In the genomic region with DNA sequence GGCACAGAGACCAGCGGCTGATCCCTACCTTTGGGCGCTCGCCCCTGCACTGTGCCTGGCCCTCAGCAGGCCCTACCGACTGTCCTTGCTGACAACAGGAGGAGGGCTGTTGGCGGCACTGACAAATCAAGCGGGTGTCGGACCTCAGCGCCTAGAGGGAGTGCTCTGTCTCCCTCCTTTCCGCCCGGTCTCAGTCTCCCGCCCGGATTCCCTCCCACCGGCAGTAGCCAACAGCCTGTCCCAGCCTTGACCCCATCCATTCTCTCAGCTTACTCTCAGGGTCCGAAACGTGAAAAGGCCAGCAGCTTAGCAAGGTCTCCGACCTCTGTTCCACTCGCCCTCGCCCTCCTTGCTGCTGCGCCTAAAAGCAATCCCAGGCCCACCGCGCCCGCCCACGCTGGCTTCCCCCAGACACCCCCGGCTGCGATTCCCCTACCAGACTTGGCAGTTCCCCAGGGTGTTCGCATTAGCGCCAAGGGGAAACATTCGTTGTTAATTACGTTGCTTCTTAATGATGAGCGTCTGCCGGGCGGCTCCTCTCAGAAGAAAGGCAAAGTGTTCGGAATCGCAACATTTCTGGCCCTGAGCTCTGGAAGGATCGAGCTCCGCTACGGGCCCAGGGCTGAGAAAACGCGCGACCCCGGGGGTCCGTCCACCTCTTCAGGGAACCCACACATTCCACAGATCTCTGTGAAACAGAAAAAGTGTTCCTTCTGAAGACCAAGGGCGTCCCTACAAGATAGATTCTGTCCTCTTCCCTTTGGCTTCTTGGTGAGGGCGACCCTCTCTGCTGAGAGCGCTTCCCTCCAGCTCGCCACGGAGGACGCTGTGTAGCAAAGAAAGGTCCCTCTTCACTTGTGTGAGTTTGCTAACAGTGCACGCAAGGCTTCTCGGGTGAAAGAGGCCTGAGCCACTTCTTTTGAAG, we compare ENCODE assay signal across 12 cellular contexts.
DNase-seq lines count a peak whose midpoint lies in the region; ATAC-seq and TF ChIP-seq lines count a peak whose summit lies in the region.
"Had no signal": no experiment of that assay in that cellular context is flagged by ENCODE, and none has a peak within 500 bp of the region (broad histone marks: within the 10 kb centered on the region; RNA-seq: fewer than 3 reads in every experiment).

No MANE protein-coding gene starts in this region.

- no peaks in the 10 kb centered on the region for H3K4me1 Mint-ChIP-seq in MCF 10A (ENCODE audit: insufficient read depth, unreplicated experiment)
- H3K4me1 Mint-ChIP-seq: activated naive CD8-positive, alpha-beta T cell treated with anti-CD3 and anti-CD28 coated beads, Interleukin-2, amount 10 ng/mL, durations not matched to agents 7 days and 5 days had no signal

- POLR2A ChIA-PET in MCF 10A (lab: Yijun Ruan, JAX), result no interaction called here

- peak; percentile 64 to 89 (median 80) for ATAC-seq in heart left ventricle

- H3K4me1 ChIP-seq in breast epithelium, result no peaks in the 10 kb centered on the region
- peaks cover 0 to 43% (median 14%) of the 10 kb centered on the region in 12 donors for H3K4me1 ChIP-seq in heart left ventricle
- H3K4me1 ChIP-seq in muscle layer of duodenum (ENCODE audit: control insufficient read depth in 1 of 2, insufficient read depth in 2 of 2, low read length in 2 of 2), result peaks cover 4 to 11% of the 10 kb centered on the region in 2 donors
- H3K4me1 ChIP-seq in vagina, result peaks cover 7% of the 10 kb centered on the region
- H3K4me1 ChIP-seq in transverse colon, result no peaks in the 10 kb centered on the region

- TF ChIP-seq CTCF in breast epithelium (IDR thresholded peaks at IDR 0.05) (no peak), MCF 10A (IDR thresholded peaks at IDR 0.05; ENCODE audit: unreplicated experiment) (no peak), heart left ventricle (IDR thresholded peaks at IDR 0.05) (no peak), vagina (IDR thresholded peaks at IDR 0.05) (no peak), transverse colon (IDR thresholded peaks at IDR 0.05) (no peak)

- TF ChIP-seq POLR2A in breast epithelium (IDR thresholded peaks at IDR 0.05), result no peak
- TF ChIP-seq POLR2A in heart left ventricle (IDR thresholded peaks at IDR 0.05), result no peak
- TF ChIP-seq POLR2A in vagina (IDR thresholded peaks at IDR 0.05), result no peak
- TF ChIP-seq POLR2A in transverse colon (IDR thresholded peaks at IDR 0.05), result no peak

- H3K4me3 ChIP-seq in breast epithelium (peak overlapping the region in 2 of 3 donors; percentile 10 to 48), heart left ventricle (peak overlapping the region in 7 of 12 donors; percentile 17 to 42 (median 29)), muscle layer of duodenum (ENCODE audit: low read depth in 1 of 2, low read length in 2 of 2) (peak overlapping the region in 1 of 2 donors; percentile 21), vagina (peak overlapping the region; percentile 3 to 29), transverse colon (no peak overlapping the region)
- H3K4me3 ChIP-seq: SK-N-MC had no signal

- peaks cover 3% of the 10 kb centered on the region for H3K9me3 Mint-ChIP-seq in MCF 10A (ENCODE audit: unreplicated experiment)
- H3K9me3 Mint-ChIP-seq: activated CD4-positive, alpha-beta memory T cell treated with anti-CD3 and anti-CD28 coated beads for 36 hours had no signal

- H3K27ac ChIP-seq in breast epithelium, result peak overlapping the region; percentile 79
- H3K27ac ChIP-seq in heart left ventricle, result peak overlapping the region; percentile 8 to 83 (median 60)
- H3K27ac ChIP-seq in muscle layer of duodenum (ENCODE audit: low read length), result peak overlapping the region; percentile 30
- H3K27ac ChIP-seq in vagina, result peak overlapping the region; percentile 68
- H3K27ac ChIP-seq in transverse colon, result peak overlapping the region in 1 of 4 donors; percentile 9
- H3K27ac ChIP-seq: SK-N-MC had no signal

- peaks cover 0 to under 1% of the 10 kb centered on the region in 2 donors for H3K9me3 ChIP-seq in breast epithelium
- H3K9me3 ChIP-seq in heart left ventricle, result peaks cover 0 to 6% (median 0%) of the 10 kb centered on the region in 12 donors
- no peaks in the 10 kb centered on the region for H3K9me3 ChIP-seq in muscle layer of duodenum (ENCODE audit: control insufficient read depth in 1 of 2, low read length in 2 of 2)
- no peaks in the 10 kb centered on the region for H3K9me3 ChIP-seq in vagina
- H3K9me3 ChIP-seq in transverse colon, result no peaks in the 10 kb centered on the region

- intact Hi-C loops in breast epithelium (cut with DNase I; ENCODE audit: low total_unique reads) (no loop called here), MCF 10A (cut with micrococcal nuclease) (no loop called here), heart left ventricle (cut with DNase I) (no loop called here), vagina (cut with DNase I) (no loop called here), transverse colon (cut with DNase I; ENCODE audit: low total_unique reads) (no loop called here)

- H3K36me3 ChIP-seq in breast epithelium (no peaks in the 10 kb centered on the region), heart left ventricle (no peaks in the 10 kb centered on the region), muscle layer of duodenum (ENCODE audit: control insufficient read depth in 1 of 2, insufficient read depth in 2 of 2, low read length in 2 of 2) (no peaks in the 10 kb centered on the region), vagina (no peaks in the 10 kb centered on the region), transverse colon (no peaks in the 10 kb centered on the region)

- WGBS in heart left ventricle, 4 donors, result 43 to 64% (median 51%) methylated on average over 49 to 50 of the region's 50 CpGs
- WGBS in transverse colon (ENCODE audit: low coverage in 1 of 2), 2 donors, result 84 to 86% methylated on average over 14 to 50 of the region's 50 CpGs

- no peak for TF ChIP-seq EP300 in transverse colon (IDR thresholded peaks at IDR 0.05; ENCODE audit: low read depth)

- H3K27me3 Mint-ChIP-seq in MCF 10A (ENCODE audit: insufficient read depth, unreplicated experiment), result no peaks in the 10 kb centered on the region

- H3K36me3 Mint-ChIP-seq in MCF 10A (ENCODE audit: insufficient read depth, unreplicated experiment), result no peaks in the 10 kb centered on the region
- H3K36me3 Mint-ChIP-seq: activated CD4-positive, alpha-beta memory T cell treated with anti-CD3 and anti-CD28 coated beads for 36 hours; activated naive CD8-positive, alpha-beta T cell treated with anti-CD3 and anti-CD28 coated beads, Interleukin-2, amount 10 ng/mL, durations not matched to agents 7 days and 5 days had no signal

- no TSS peak for BruUV-seq in MCF 10A (replicated peaks; lab: Mats Ljungman, UMichigan)

- in situ Hi-C loops in transverse colon (cut with MboI; ENCODE audit: low pct_ligation_motif_present in 1 of 4, low pct_unique_long_range_greater_than_20kb in 1 of 4, low sequenced_read_pairs in 3 of 4), result no loop called here

- no peak overlapping the region for H3K27ac Mint-ChIP-seq in MCF 10A (ENCODE audit: low read depth, unreplicated experiment)
- H3K27ac Mint-ChIP-seq: activated CD4-positive, alpha-beta memory T cell treated with anti-CD3 and anti-CD28 coated beads for 36 hours; activated naive CD8-positive, alpha-beta T cell treated with anti-CD3 and anti-CD28 coated beads, Interleukin-2, amount 10 ng/mL, durations not matched to agents 7 days and 5 days had no signal

- H3K4me3 Mint-ChIP-seq in MCF 10A (ENCODE audit: unreplicated experiment), result no peak overlapping the region
- H3K4me3 Mint-ChIP-seq: activated CD4-positive, alpha-beta memory T cell treated with anti-CD3 and anti-CD28 coated beads for 36 hours; activated naive CD8-positive, alpha-beta T cell treated with anti-CD3 and anti-CD28 coated beads, Interleukin-2, amount 10 ng/mL, durations not matched to agents 7 days and 5 days had no signal

- CTCF ChIA-PET in MCF 10A (lab: Yijun Ruan, JAX), result no interaction called here

- DNase-seq in breast epithelium (ENCODE audit: low spot score in 2 of 2) (no peak), MCF 10A (ENCODE audit: unreplicated experiment) (no peak), heart left ventricle (peak; percentile 45 to 77 (median 60)), vagina (ENCODE audit: extremely low spot score in 2 of 2) (no peak), transverse colon (no peak), H4 (ENCODE audit: low spot score) (no peak)
- DNase-seq in activated CD4-positive, alpha-beta T cell treated with anti-CD3 and anti-CD28 coated beads, Interleukin-2, amount 50 U/mL, for 48 hours, result no peak
- DNase-seq: activated CD4-positive, alpha-beta memory T cell treated with anti-CD3 and anti-CD28 coated beads for 36 hours; activated naive CD8-positive, alpha-beta T cell treated with anti-CD3 and anti-CD28 coated beads, Interleukin-2, amount 10 ng/mL, durations not matched to agents 7 days and 5 days; NCI-H510A had no signal

- no peaks in the 10 kb centered on the region for H3K27me3 ChIP-seq in breast epithelium
- H3K27me3 ChIP-seq in heart left ventricle, result peaks cover 0 to 10% (median 0%) of the 10 kb centered on the region in 9 donors
- H3K27me3 ChIP-seq in muscle layer of duodenum (ENCODE audit: low read depth, low read length), result no peaks in the 10 kb centered on the region
- H3K27me3 ChIP-seq in vagina, result no peaks in the 10 kb centered on the region
- H3K27me3 ChIP-seq in transverse colon, result no peaks in the 10 kb centered on the region

Comparison
In these comparisons a context has a peak if more than half of its experiments do, and no peak if none do; other contexts are left out.
1. DNase-seq: peak in heart left ventricle (5 of 5); none in breast epithelium (0 of 2), MCF 10A (single experiment), vagina (0 of 2), activated CD4-positive, alpha-beta T cell treated with anti-CD3 and anti-CD28 coated beads, Interleukin-2, amount 50 U/mL, for 48 hours (0 of 2), transverse colon (single experiment) and H4 (single experiment).
2. H3K4me3 ChIP-seq: peak in breast epithelium (2 of 3), heart left ventricle (7 of 12) and vagina (2 of 2); none in transverse colon (0 of 4).